ENCODE assay signal across 1 cellular context in genomic region chr3:40309439-40309924, GRCh38.
TF ChIP-seq lines count a peak whose summit lies in the region.

Gene EIF1B, plus strand, starts transcription at chr3:40309707. Its CDS starts 235 bp downstream, at chr3:40309942.

TF ChIP-seq in HepG2, 621 proteins besides CTCF, POLR2A, EP300 and RAD21 (continued from another document and continues in another):
- TF ChIP-seq ZNF709 (CRISPR knock-in tag; IDR thresholded peaks at IDR 0.05), result peak; percentile 52; the same call in 1 of the 2 replicates
- TF ChIP-seq ZNF782 (CRISPR knock-in tag; IDR thresholded peaks at IDR 0.05; ENCODE audit: borderline replicate concordance), result no peak
- no peak for TF ChIP-seq ZNF547 (CRISPR knock-in tag; IDR thresholded peaks at IDR 0.05)
- peak; percentile 49 for TF ChIP-seq KMT2B (CRISPR knock-in tag; IDR thresholded peaks at IDR 0.05)
- no peak for TF ChIP-seq ZNF609 (CRISPR knock-in tag; IDR thresholded peaks at IDR 0.05; ENCODE audit: borderline replicate concordance)
- TF ChIP-seq ASH2L (IDR thresholded peaks at IDR 0.05; ENCODE audit: insufficient read length, low read depth, low read length), result peak; percentile 80
- TF ChIP-seq MXI1 (IDR thresholded peaks at IDR 0.05; ENCODE audit: borderline replicate concordance, low read depth, low read length), result peak; percentile 56; the same call in 1 of the 3 replicates
- no peak; the same call in none of the 2 replicates for TF ChIP-seq HDAC1 (CRISPR knock-in tag; IDR thresholded peaks at IDR 0.05)
- TF ChIP-seq PREB (CRISPR knock-in tag; IDR thresholded peaks at IDR 0.05), result no peak
- TF ChIP-seq HINFP (CRISPR knock-in tag; IDR thresholded peaks at IDR 0.05; ENCODE audit: low read depth), result no peak
- TF ChIP-seq IRX3 (CRISPR knock-in tag; IDR thresholded peaks at IDR 0.05; ENCODE audit: borderline replicate concordance, low read depth), result no peak
- TF ChIP-seq ZNF256 (CRISPR knock-in tag; conservative IDR thresholded peaks at IDR 0.05), result 0 out of 2 replicates have a peak, but pooled peaks have one; percentile 33
- peak; percentile 68; the same call in 1 of the 2 replicates for TF ChIP-seq ZNF20 (CRISPR knock-in tag; IDR thresholded peaks at IDR 0.05)
- TF ChIP-seq ZSCAN29 (CRISPR knock-in tag; conservative IDR thresholded peaks at IDR 0.05), result no peak
- peak; percentile 36; the same call in 1 of the 2 replicates for TF ChIP-seq GATAD2A (CRISPR knock-in tag; IDR thresholded peaks at IDR 0.05)
- TF ChIP-seq PHF20 (CRISPR knock-in tag; IDR thresholded peaks at IDR 0.05), result peak; percentile 77; the same call in 1 of the 2 replicates
- TF ChIP-seq ZNF441 (CRISPR knock-in tag; IDR thresholded peaks at IDR 0.05; ENCODE audit: borderline replicate concordance), result no peak
- TF ChIP-seq ZBTB43 (CRISPR knock-in tag; conservative IDR thresholded peaks at IDR 0.05), result peak; percentile 70; the same call in 1 of the 2 replicates
- TF ChIP-seq GRHL1 (CRISPR knock-in tag; conservative IDR thresholded peaks at IDR 0.05), result no peak
- TF ChIP-seq DZIP1 (CRISPR knock-in tag; IDR thresholded peaks at IDR 0.05), result no peak
- TF ChIP-seq ZNF576 (CRISPR knock-in tag; IDR thresholded peaks at IDR 0.05), result no peak
- no peak for TF ChIP-seq FUBP1 (CRISPR knock-in tag; IDR thresholded peaks at IDR 0.05; ENCODE audit: borderline replicate concordance)
- no peak for TF ChIP-seq HMG20A (CRISPR knock-in tag; IDR thresholded peaks at IDR 0.05; ENCODE audit: borderline replicate concordance)
- TF ChIP-seq RFXANK (CRISPR knock-in tag; IDR thresholded peaks at IDR 0.05), result no peak
- peak; percentile 35; the same call in 1 of the 2 replicates for TF ChIP-seq ZNF580 (CRISPR knock-in tag; IDR thresholded peaks at IDR 0.05; ENCODE audit: borderline replicate concordance, low read depth)
- TF ChIP-seq TFE3 (CRISPR knock-in tag; IDR thresholded peaks at IDR 0.05), result peak; percentile 66; the same call in 1 of the 2 replicates
- peak; percentile 45; the same call in 1 of the 2 replicates for TF ChIP-seq FOXC1 (CRISPR knock-in tag; IDR thresholded peaks at IDR 0.05; ENCODE audit: borderline replicate concordance)
- TF ChIP-seq RFXAP (CRISPR knock-in tag; IDR thresholded peaks at IDR 0.05; ENCODE audit: borderline replicate concordance), result peak; percentile 47
- peak; percentile 78 for TF ChIP-seq HNRNPLL (IDR thresholded peaks at IDR 0.05; ENCODE audit: low read depth, low read length, poor library complexity, severe bottlenecking)
- TF ChIP-seq ZNF639 (CRISPR knock-in tag; conservative IDR thresholded peaks at IDR 0.05), result no peak; the same call in 1 of the 2 replicates
- no peak for TF ChIP-seq SYNCRIP (IDR thresholded peaks at IDR 0.05; ENCODE audit: insufficient read depth, low read depth, low read length)
- TF ChIP-seq MAFK (conservative IDR thresholded peaks at IDR 0.05 in 1 of 2, IDR thresholded peaks at IDR 0.05 in 1 of 2; ENCODE audit: low read length in 2 of 2), result no peak
- no peak for TF ChIP-seq ZNF382 (CRISPR knock-in tag; IDR thresholded peaks at IDR 0.05; ENCODE audit: borderline replicate concordance)
- TF ChIP-seq KLF9 (CRISPR knock-in tag; IDR thresholded peaks at IDR 0.05; ENCODE audit: low read depth), result no peak
- no peak for TF ChIP-seq NFE2 (CRISPR knock-in tag; IDR thresholded peaks at IDR 0.05)
- TF ChIP-seq MED1 (CRISPR knock-in tag; IDR thresholded peaks at IDR 0.05), result no peak; the same call in 1 of the 2 replicates
- TF ChIP-seq ZNF556 (CRISPR knock-in tag; IDR thresholded peaks at IDR 0.05; ENCODE audit: borderline replicate concordance), result peak; percentile 46
- no peak; the same call in 1 of the 2 replicates for TF ChIP-seq NRL (CRISPR knock-in tag; IDR thresholded peaks at IDR 0.05; ENCODE audit: borderline replicate concordance)
- peak; percentile 89 for TF ChIP-seq DRAP1 (CRISPR knock-in tag; IDR thresholded peaks at IDR 0.05)
- TF ChIP-seq ZFY (CRISPR knock-in tag; IDR thresholded peaks at IDR 0.05), result peak; percentile 89
- no peak for TF ChIP-seq GATA4 (IDR thresholded peaks at IDR 0.05; ENCODE audit: borderline replicate concordance, low read depth)
